In genomic region chr2:145593280-145593679, GRCh38 we compare ENCODE assay signal across 15 cellular contexts.
DNase-seq lines count a peak whose midpoint lies in the region; ATAC-seq, FAIRE-seq and TF ChIP-seq lines count a peak whose summit lies in the region.
"Had no signal": no experiment of that assay in that cellular context is flagged by ENCODE, and none has a peak within 500 bp of the region (broad histone marks: within the 10 kb centered on the region; RNA-seq: fewer than 3 reads in every experiment).

No MANE protein-coding gene starts in this region.

- H3K27me3 Mint-ChIP-seq in naive thymus-derived CD4-positive, alpha-beta T cell: no peaks in the 10 kb centered on the region
- H3K27me3 Mint-ChIP-seq: natural killer cell treated with Interleukin-12 subunit alpha and Interleukin-12 subunit beta and Interleukin-15 and Interleukin-18, amount 100 ng/mL, for 72 hours had no signal

- CTCF ChIA-PET in naive thymus-derived CD4-positive, alpha-beta T cell (lab: Charles Lee): no interaction called here

- DNase-seq in GM12891 (ENCODE audit: insufficient read length, low spot score) (no peak), DMS53 treated with DMSO at 0.1 percent for 48 hours (lab: John Stamatoyannopoulos, UW; ENCODE audit: unreplicated experiment) (no peak), NCI-H2227 (lab: John Stamatoyannopoulos, UW; ENCODE audit: unreplicated experiment) (no peak)
- no peak for DNase-seq in naive thymus-derived CD4-positive, alpha-beta T cell
- DNase-seq in activated effector memory CD4-positive, alpha-beta T cell treated with Interleukin-2 at 50 U/mL for 16 hours: no peak
- DNase-seq: AML-193; spleen; stimulated activated CD8-positive, alpha-beta memory T cell treated with anti-CD3 and anti-CD28 coated beads, Interleukin-4, amount 100 ng/mL, for 48 hours; WERI-Rb-1 had no signal

- no peaks in the 10 kb centered on the region for H3K27me3 ChIP-seq in naive thymus-derived CD4-positive, alpha-beta T cell (ENCODE audit: control insufficient read depth in 2 of 2, insufficient read depth in 2 of 2, low read length in 2 of 2)
- H3K27me3 ChIP-seq: cardiac muscle cell, spleen had no signal

- peaks cover 0 to 1% (median 0%) of the 10 kb centered on the region in 7 donors for H3K4me1 Mint-ChIP-seq in naive thymus-derived CD4-positive, alpha-beta T cell

- H3K4me3 ChIP-seq in naive thymus-derived CD4-positive, alpha-beta T cell (ENCODE audit: low read length): no peak overlapping the region
- H3K4me3 ChIP-seq: cardiac muscle cell, spleen had no signal

- peaks cover 0 to 3% (median 0%) of the 10 kb centered on the region in 11 donors for H3K9me3 Mint-ChIP-seq in naive thymus-derived CD4-positive, alpha-beta T cell
- H3K9me3 Mint-ChIP-seq: activated T-helper 2 cell treated with anti-CD3 and anti-CD28 coated beads, Interferon-gamma antibody, Interleukin-2, Interleukin-4, amounts not matched to agents 10 μg/mL and 5 μg/mL and 100 μg/mL, durations not matched to agents 14 hours and 24 hours and 36 hours had no signal

- no peak for FAIRE-seq in GM12891 (lab: Jason Lieb, UNC)
- FAIRE-seq in TTC549 (lab: Jason Lieb, UNC): peak; percentile 11

- ATAC-seq in GM21390 (IDR thresholded peaks at IDR 0.05; ENCODE audit: unreplicated experiment) (peak; percentile 55), HG03060 (IDR thresholded peaks at IDR 0.05; ENCODE audit: low read depth, unreplicated experiment) (peak; percentile 62)
- no peak for ATAC-seq in naive thymus-derived CD4-positive, alpha-beta T cell
- ATAC-seq: natural killer cell treated with Interleukin-12 subunit alpha and Interleukin-12 subunit beta and Interleukin-15 and Interleukin-18, amount 100 ng/mL, for 72 hours had no signal

- H3K36me3 Mint-ChIP-seq in naive thymus-derived CD4-positive, alpha-beta T cell: no peaks in the 10 kb centered on the region
- H3K36me3 Mint-ChIP-seq: natural killer cell treated with Interleukin-12 subunit alpha and Interleukin-12 subunit beta and Interleukin-15 and Interleukin-18, amount 100 ng/mL, for 72 hours had no signal

- no peaks in the 10 kb centered on the region for H3K4me1 ChIP-seq in naive thymus-derived CD4-positive, alpha-beta T cell (ENCODE audit: control insufficient read depth in 2 of 2, insufficient read depth in 2 of 2, low read length in 2 of 2)

- POLR2A ChIA-PET in naive thymus-derived CD4-positive, alpha-beta T cell (lab: Charles Lee): no interaction called here

- no peaks in the 10 kb centered on the region for H3K9me3 ChIP-seq in naive thymus-derived CD4-positive, alpha-beta T cell (ENCODE audit: control insufficient read depth in 2 of 3, low read length in 3 of 3)
- H3K9me3 ChIP-seq: spleen had no signal

- TF ChIP-seq POLR2A in GM12891 (IDR thresholded peaks at IDR 0.05; ENCODE audit: low read depth, low read length): no peak

- no peaks in the 10 kb centered on the region for H3K36me3 ChIP-seq in naive thymus-derived CD4-positive, alpha-beta T cell (ENCODE audit: control insufficient read depth in 2 of 3, insufficient read depth in 3 of 3, low read length in 3 of 3)
- H3K36me3 ChIP-seq: cardiac muscle cell, spleen, WERI-Rb-1 had no signal

- intact Hi-C loops in naive thymus-derived CD4-positive, alpha-beta T cell (cut with micrococcal nuclease): no loop called here

- no peak overlapping the region for H3K27ac Mint-ChIP-seq in naive thymus-derived CD4-positive, alpha-beta T cell
- H3K27ac Mint-ChIP-seq: activated T-helper 2 cell treated with anti-CD3 and anti-CD28 coated beads, Interferon-gamma antibody, Interleukin-2, Interleukin-4, amounts not matched to agents 10 μg/mL and 5 μg/mL and 100 μg/mL, durations not matched to agents 14 hours and 24 hours and 36 hours; natural killer cell treated with Interleukin-12 subunit alpha and Interleukin-12 subunit beta and Interleukin-15 and Interleukin-18, amount 100 ng/mL, for 72 hours had no signal

- no peak overlapping the region for H3K4me3 Mint-ChIP-seq in naive thymus-derived CD4-positive, alpha-beta T cell
- H3K4me3 Mint-ChIP-seq: natural killer cell treated with Interleukin-12 subunit alpha and Interleukin-12 subunit beta and Interleukin-15 and Interleukin-18, amount 100 ng/mL, for 72 hours had no signal

- H3K27ac ChIP-seq in naive thymus-derived CD4-positive, alpha-beta T cell (ENCODE audit: low read depth, low read length): no peak overlapping the region
- H3K27ac ChIP-seq: cardiac muscle cell, spleen, WERI-Rb-1 had no signal

TF ChIP-seq in GM12891, 5 proteins besides CTCF, POLR2A, EP300 and RAD21:
- TF ChIP-seq PAX5 (IDR thresholded peaks at IDR 0.05; ENCODE audit: insufficient read depth, low read length, severe bottlenecking) (no peak), SPI1 (IDR thresholded peaks at IDR 0.05; ENCODE audit: low read depth, low read length) (peak; percentile 43; the same call in 1 of the 2 replicates), TAF1 (IDR thresholded peaks at IDR 0.05; ENCODE audit: low read depth, low read length) (no peak)
